Comparison of ENCODE assay signal across 24 cellular contexts in the genomic region with DNA sequence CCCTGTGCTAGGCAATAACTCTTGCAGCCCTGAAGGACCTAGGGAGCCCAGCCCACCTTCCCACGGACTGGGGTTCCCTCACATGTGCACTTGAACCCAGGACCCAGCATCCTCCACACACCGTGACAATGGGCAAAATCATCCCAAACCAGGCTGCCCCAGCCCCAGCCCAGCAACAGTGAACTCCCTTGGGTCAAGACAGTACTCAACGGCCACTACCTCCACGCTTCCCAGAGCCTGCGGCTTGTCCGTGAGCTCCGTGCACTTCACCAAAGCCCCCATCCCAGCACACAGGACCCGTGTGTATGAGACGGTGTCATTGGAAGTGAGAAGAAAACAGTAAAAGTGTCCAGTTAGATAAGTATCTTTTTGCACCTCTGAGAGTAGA. TPM values are rescaled to one million over a fixed set of nuclear protein-coding genes. Genes with fewer than 3 reads are reported as not detected.
DNase-seq lines count a peak whose midpoint lies in the region; TF ChIP-seq lines count a peak whose summit lies in the region.
"Had no signal": no experiment of that assay in that cellular context is flagged by ENCODE, and none has a peak within 500 bp of the region (broad histone marks: within the 10 kb centered on the region; RNA-seq: fewer than 3 reads in every experiment).

No MANE protein-coding gene starts in this region.

- no peak overlapping the region for H3K9ac ChIP-seq in Karpas-422 (ENCODE audit: low read length)
- H3K9ac ChIP-seq: KMS-11 had no signal

- no peaks in the 10 kb centered on the region for H3K9me3 ChIP-seq in prostate gland
- no peaks in the 10 kb centered on the region for H3K9me3 ChIP-seq in testis
- H3K9me3 ChIP-seq in Karpas-422 (ENCODE audit: low read length), result no peaks in the 10 kb centered on the region
- no peaks in the 10 kb centered on the region for H3K9me3 ChIP-seq in tibial nerve
- H3K9me3 ChIP-seq: BE2C had no signal

- TF ChIP-seq POLR2A in prostate gland (IDR thresholded peaks at IDR 0.05), result no peak
- TF ChIP-seq POLR2A in testis (IDR thresholded peaks at IDR 0.05), result no peak
- TF ChIP-seq POLR2A in tibial nerve (IDR thresholded peaks at IDR 0.05), result no peak

- DNase-seq in activated CD8-positive, alpha-beta memory T cell treated with anti-CD3 and anti-CD28 coated beads for 24 hours, result peak; percentile 35
- DNase-seq in activated CD8-positive, alpha-beta memory T cell treated with anti-CD3 and anti-CD28 coated beads, Interleukin-2, amount 50 U/mL, for 4 hours, result no peak
- no peak for DNase-seq in prostate gland (ENCODE audit: low spot score)
- peak; percentile 8 for DNase-seq in testis
- no peak for DNase-seq in DMS79 treated with DMSO at 0.1 percent for 48 hours (lab: John Stamatoyannopoulos, UW)
- DNase-seq in stimulated activated CD4-positive, alpha-beta T cell treated with anti-CD3 and anti-CD28 coated beads, Interleukin-1b, Interleukin-23, amount 100 ng/mL, for 48 hours, result no peak
- no peak for DNase-seq in Karpas-422
- DNase-seq in tibial nerve (ENCODE audit: low spot score in 2 of 2), result no peak
- DNase-seq: 8988T; ACHN; BE2C; CD8-positive, alpha-beta memory T cell; DMS 273 treated with DMSO at 0.1 percent for 48 hours; DMS79; GF-D8; NCI-H1048; NCI-H1417; NCI-H1694; NCI-H2029 treated with DMSO at 0.1 percent for 48 hours; NCI-H526 treated with DMSO at 0.1 percent for 48 hours; RPMI8226; SHP77 had no signal

- TF ChIP-seq CTCF in prostate gland (IDR thresholded peaks at IDR 0.05), result no peak
- TF ChIP-seq CTCF in testis (IDR thresholded peaks at IDR 0.05), result no peak
- no peak for TF ChIP-seq CTCF in tibial nerve (IDR thresholded peaks at IDR 0.05)

- H3K36me3 ChIP-seq in prostate gland, result no peaks in the 10 kb centered on the region
- no peaks in the 10 kb centered on the region for H3K36me3 ChIP-seq in testis (ENCODE audit: low read depth, missing control alignments)
- peaks cover 35% of the 10 kb centered on the region for H3K36me3 ChIP-seq in Karpas-422 (ENCODE audit: insufficient read depth, low read length)
- peaks cover 0 to 85% (median 6%) of the 10 kb centered on the region in 3 donors for H3K36me3 ChIP-seq in tibial nerve

- no peaks in the 10 kb centered on the region for H3K79me2 ChIP-seq in Karpas-422 (ENCODE audit: low read length)

- intact Hi-C loops in prostate gland (cut with DNase I) (no loop called here), testis (cut with DNase I; ENCODE audit: low total_unique reads) (no loop called here)

- 0 out of 2 replicates have a peak, but pooled peaks cover 2% of the 10 kb centered on the region for H4K20me1 ChIP-seq in Karpas-422 (ENCODE audit: insufficient read depth, low read depth, low read length)

- H3K27ac ChIP-seq in prostate gland, result peak overlapping the region; percentile 9 to 72
- peak overlapping the region in 1 of 2 donors; percentile 80 for H3K27ac ChIP-seq in testis
- no peak overlapping the region for H3K27ac ChIP-seq in Karpas-422 (ENCODE audit: low read length)
- peak overlapping the region in 1 of 4 donors; percentile 86 for H3K27ac ChIP-seq in tibial nerve
- H3K27ac ChIP-seq: HL-60, KMS-11 had no signal

- no peak overlapping the region for H2AFZ ChIP-seq in Karpas-422 (ENCODE audit: low read length)

- H3K4me1 ChIP-seq in prostate gland (replicated peaks) (no peaks in the 10 kb centered on the region), testis (peaks cover 45% of the 10 kb centered on the region), Karpas-422 (ENCODE audit: low read length) (no peaks in the 10 kb centered on the region), tibial nerve (peaks cover 0 to 49% (median 23%) of the 10 kb centered on the region in 4 donors)
- H3K4me1 ChIP-seq: BE2C had no signal

- no peak for TF ChIP-seq EP300 in tibial nerve (IDR thresholded peaks at IDR 0.05)

- WGBS in prostate gland, result 82% methylated on average over 9 of the region's 9 CpGs
- 88 to 94% methylated on average over 5 to 9 of the region's 9 CpGs for WGBS in testis, 2 donors
- 87 to 95% methylated on average over 9 of the region's 9 CpGs for WGBS in tibial nerve, 2 donors

- H3K4me3 ChIP-seq in prostate gland (no peak overlapping the region), testis (no peak overlapping the region), Karpas-422 (ENCODE audit: low read length) (no peak overlapping the region), tibial nerve (no peak overlapping the region)

- H3K4me2 ChIP-seq in Karpas-422 (ENCODE audit: low read depth, low read length, poor library complexity, severe bottlenecking), result no peak overlapping the region
- H3K4me2 ChIP-seq: KMS-11 had no signal

- H3K27me3 ChIP-seq in prostate gland (replicated peaks; ENCODE audit: insufficient read depth), result no peaks in the 10 kb centered on the region
- H3K27me3 ChIP-seq in testis, result no peaks in the 10 kb centered on the region
- H3K27me3 ChIP-seq in Karpas-422 (ENCODE audit: low read length), result no peaks in the 10 kb centered on the region
- no peaks in the 10 kb centered on the region for H3K27me3 ChIP-seq in tibial nerve
- H3K27me3 ChIP-seq: BE2C had no signal

- no peaks in the 10 kb centered on the region for H3K9me2 ChIP-seq in Karpas-422 (replicated peaks; ENCODE audit: insufficient read depth, low read length)

RNA-seq across cellular contexts. Expression of gene IPPK, which starts 55.8 kb away (rescaled TPM):
- total RNA-seq in prostate gland (10 to 100 TPM; 10.3 to 14.0 TPM), testis (10 to 100 TPM; 21.0 to 25.0 TPM), tibial nerve (10 to 100 TPM in 2 of 4 donors, 1 to 10 TPM in 2; 8.0 to 18.8 (median 11.0) TPM)
- 21.9 TPM for polyA plus RNA-seq in testis (ENCODE audit: insufficient read depth, low read depth, low replicate concordance)
- 10.5 and 18.3 TPM in 2 replicates for total RNA-seq in Karpas-422 (2014; rRNA removed; shearing (Covaris generic); ENCODE audit: low replicate concordance)

Comparison
In these comparisons a context has a peak if more than half of its experiments do, and no peak if none do; other contexts are left out.
1. DNase-seq: peak in activated CD8-positive, alpha-beta memory T cell treated with anti-CD3 and anti-CD28 coated beads for 24 hours (single experiment) and testis (single experiment); none in activated CD8-positive, alpha-beta memory T cell treated with anti-CD3 and anti-CD28 coated beads, Interleukin-2, amount 50 U/mL, for 4 hours (single experiment), prostate gland (single experiment), DMS79 treated with DMSO at 0.1 percent for 48 hours (single experiment), stimulated activated CD4-positive, alpha-beta T cell treated with anti-CD3 and anti-CD28 coated beads, Interleukin-1b, Interleukin-23, amount 100 ng/mL, for 48 hours (single experiment), Karpas-422 (single experiment) and tibial nerve (0 of 2).